ENCODE assay signal across 24 cellular contexts in genomic region chr10:127449491-127449890, GRCh38.
"Had no signal": no experiment of that assay in that cellular context is flagged by ENCODE, and none has a peak within 500 bp of the region (broad histone marks: within the 10 kb centered on the region; RNA-seq: fewer than 3 reads in every experiment).

No MANE protein-coding gene starts in this region.

- H3K4me3 Mint-ChIP-seq: activated CD4-positive, alpha-beta T cell treated with anti-CD3 and anti-CD28 coated beads, Interleukin-2, amount 10 ng/mL, durations not matched to agents 24 days and 14 days; activated CD8-positive, alpha-beta T cell treated with anti-CD3 and anti-CD28 coated beads for 36 hours; activated T-helper 1 cell treated with anti-CD3 and anti-CD28 coated beads, Interleukin-12 subunit alpha, Interleukin-12 subunit beta, Interleukin-2, Interleukin-4 antibody, amounts not matched to agents 30 ng/mL and 10 ng/mL and 1 ng/mL, durations not matched to agents 14 hours and 24 hours and 36 hours; brain; immature natural killer cell; naive thymus-derived CD4-positive, alpha-beta T cell; neural crest cell; stimulated activated naive B cell treated with anti-CD40 and anti-IgM and Interleukin-4, amounts not matched to agents 10 μg/mL and 1 μg/mL and 100 μg/mL, for 72 hours had no signal

- H3K4me1 Mint-ChIP-seq: activated CD4-positive, alpha-beta T cell treated with anti-CD3 and anti-CD28 coated beads, Interleukin-2, amount 10 ng/mL, durations not matched to agents 24 days and 14 days; immature natural killer cell; naive thymus-derived CD4-positive, alpha-beta T cell; neural crest cell; stimulated activated naive B cell treated with anti-CD40 and anti-IgM and Interleukin-4, amounts not matched to agents 10 μg/mL and 1 μg/mL and 100 μg/mL, for 72 hours had no signal

- DNase-seq: activated CD4-positive, alpha-beta T cell treated with anti-CD3 and anti-CD28 coated beads, Interleukin-2, amount 10 ng/mL, durations not matched to agents 24 days and 14 days; activated CD8-positive, alpha-beta T cell treated with anti-CD3 and anti-CD28 coated beads for 36 hours; activated gamma-delta T cell; aorta; central memory CD4-positive, alpha-beta T cell; effector memory CD4-positive, alpha-beta T cell; foreskin melanocyte; immature natural killer cell; lower lobe of right lung; mesendoderm; naive thymus-derived CD4-positive, alpha-beta T cell; occipital lobe; small intestine; stimulated activated CD4-positive, alpha-beta T cell treated with anti-CD3 and anti-CD28 coated beads, Interleukin-2, amount 100 ng/mL, for 24 hours; stimulated activated naive B cell treated with anti-CD40 and anti-IgM and Interleukin-4, amounts not matched to agents 10 μg/mL and 1 μg/mL and 100 μg/mL, for 72 hours; trophoblast cell had no signal

- ATAC-seq: activated CD4-positive, CD25-positive, alpha-beta regulatory T cell treated with anti-CD3 and anti-CD28 coated beads, Interleukin-2, amount 50 U/mL, for 24 hours; activated CD8-positive, alpha-beta T cell treated with anti-CD3 and anti-CD28 coated beads for 36 hours; activated naive CD4-positive, alpha-beta T cell treated with anti-CD3 and anti-CD28 coated beads, Interleukin-2, amount 50 U/mL, for 72 hours; esophagus mucosa; left lobe of liver; naive thymus-derived CD4-positive, alpha-beta T cell; sciatic nerve; stimulated activated naive B cell treated with anti-CD40 and anti-IgM and Interleukin-4, amounts not matched to agents 10 μg/mL and 1 μg/mL and 100 μg/mL, for 72 hours had no signal

- H3K36me3 Mint-ChIP-seq: activated naive CD4-positive, alpha-beta T cell treated with anti-CD3 and anti-CD28 coated beads, Interleukin-2, amount 50 U/mL, for 72 hours; immature natural killer cell; naive thymus-derived CD4-positive, alpha-beta T cell; stimulated activated naive B cell treated with anti-CD40 and anti-IgM and Interleukin-4, amounts not matched to agents 10 μg/mL and 1 μg/mL and 100 μg/mL, for 72 hours had no signal

- H3K27me3 Mint-ChIP-seq: activated CD4-positive, alpha-beta T cell treated with anti-CD3 and anti-CD28 coated beads, Interleukin-2, amount 10 ng/mL, durations not matched to agents 24 days and 14 days; activated CD8-positive, alpha-beta T cell treated with anti-CD3 and anti-CD28 coated beads for 36 hours; brain; stimulated activated naive B cell treated with anti-CD40 and anti-IgM and Interleukin-4, amounts not matched to agents 10 μg/mL and 1 μg/mL and 100 μg/mL, for 72 hours had no signal

- H3K27ac Mint-ChIP-seq: activated CD4-positive, alpha-beta T cell treated with anti-CD3 and anti-CD28 coated beads, Interleukin-2, amount 10 ng/mL, durations not matched to agents 24 days and 14 days; activated CD8-positive, alpha-beta T cell treated with anti-CD3 and anti-CD28 coated beads for 36 hours; activated naive CD4-positive, alpha-beta T cell treated with anti-CD3 and anti-CD28 coated beads, Interleukin-2, amount 50 U/mL, for 72 hours; activated T-helper 1 cell treated with anti-CD3 and anti-CD28 coated beads, Interleukin-12 subunit alpha, Interleukin-12 subunit beta, Interleukin-2, Interleukin-4 antibody, amounts not matched to agents 30 ng/mL and 10 ng/mL and 1 ng/mL, durations not matched to agents 14 hours and 24 hours and 36 hours; immature natural killer cell; naive thymus-derived CD4-positive, alpha-beta T cell; stimulated activated naive B cell treated with anti-CD40 and anti-IgM and Interleukin-4, amounts not matched to agents 10 μg/mL and 1 μg/mL and 100 μg/mL, for 72 hours had no signal

- H3K9me3 Mint-ChIP-seq: activated CD4-positive, alpha-beta T cell treated with anti-CD3 and anti-CD28 coated beads, Interleukin-2, amount 10 ng/mL, durations not matched to agents 24 days and 14 days; activated CD8-positive, alpha-beta T cell treated with anti-CD3 and anti-CD28 coated beads for 36 hours; activated naive CD4-positive, alpha-beta T cell treated with anti-CD3 and anti-CD28 coated beads, Interleukin-2, amount 50 U/mL, for 72 hours; activated T-helper 1 cell treated with anti-CD3 and anti-CD28 coated beads, Interleukin-12 subunit alpha, Interleukin-12 subunit beta, Interleukin-2, Interleukin-4 antibody, amounts not matched to agents 30 ng/mL and 10 ng/mL and 1 ng/mL, durations not matched to agents 14 hours and 24 hours and 36 hours; immature natural killer cell; naive thymus-derived CD4-positive, alpha-beta T cell; neural crest cell; stimulated activated naive B cell treated with anti-CD40 and anti-IgM and Interleukin-4, amounts not matched to agents 10 μg/mL and 1 μg/mL and 100 μg/mL, for 72 hours had no signal
